Comparison of ENCODE assay signal across 8 cellular contexts in the genomic region with DNA sequence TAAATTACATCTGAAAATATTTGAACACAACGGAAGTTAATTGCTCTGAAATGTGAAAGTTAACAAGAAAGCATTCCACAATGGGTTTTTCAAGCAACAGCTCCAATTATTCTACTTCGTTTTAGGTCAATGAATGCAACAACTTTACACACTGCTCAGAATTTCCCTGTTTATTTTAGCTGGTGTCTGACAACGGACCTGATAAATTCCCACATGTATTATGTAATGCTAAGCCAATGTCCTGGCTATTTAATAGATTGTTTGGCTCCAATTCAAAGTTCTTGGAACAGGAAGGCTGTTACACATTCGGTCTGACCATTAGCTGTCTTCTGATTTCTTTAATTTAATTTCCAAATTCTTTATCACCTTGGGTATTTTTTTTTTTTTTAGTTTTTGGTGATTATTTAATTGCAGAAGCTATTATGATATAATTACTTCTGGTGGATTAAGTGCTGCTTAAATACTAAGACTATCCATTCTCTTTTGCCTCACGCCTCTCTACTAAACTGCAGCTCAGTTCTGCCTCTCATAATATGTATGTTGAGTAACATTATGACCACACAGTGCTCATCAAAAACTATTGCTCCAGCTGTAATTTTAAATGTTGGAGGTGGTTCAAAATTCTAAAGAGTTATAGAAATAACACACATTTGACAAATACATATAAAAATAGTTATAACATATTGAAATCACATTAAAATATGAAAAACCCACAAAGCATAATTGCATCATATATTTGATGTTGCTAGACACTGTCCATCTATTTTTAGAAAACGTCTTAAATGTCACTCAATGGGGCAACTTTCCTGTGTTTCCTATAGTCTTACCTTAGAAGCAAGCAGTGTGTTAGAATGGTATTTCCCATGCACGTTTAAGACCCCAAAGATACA. TPM values are rescaled to one million over a fixed set of nuclear protein-coding genes. Genes with fewer than 3 reads are reported as not detected.
DNase-seq lines count a peak whose midpoint lies in the region; ATAC-seq, FAIRE-seq and TF ChIP-seq lines count a peak whose summit lies in the region.

No MANE protein-coding gene starts in this region.

- no peak for FAIRE-seq in bronchial epithelial cell (lab: Jason Lieb, UNC)

- no peaks in the 10 kb centered on the region for H3K9me3 ChIP-seq in lung (ENCODE audit: control insufficient read depth in 2 of 2, insufficient read depth in 1 of 2, low read length in 1 of 2)

- TF ChIP-seq CTCF in bronchial epithelial cell (IDR thresholded peaks at IDR 0.05; ENCODE audit: insufficient read depth, low read length, severe bottlenecking) (no peak), lung (IDR thresholded peaks at IDR 0.05; ENCODE audit: control extremely low read depth, extremely low read depth) (no peak)

- peak overlapping the region; percentile 79 to 86 for H3K27ac ChIP-seq in lung (ENCODE audit: low read depth in 1 of 2, low read length in 1 of 2)

- H3K27me3 ChIP-seq in bronchial epithelial cell (ENCODE audit: control insufficient read depth, insufficient read depth, low read length): no peaks in the 10 kb centered on the region
- no peaks in the 10 kb centered on the region for H3K27me3 ChIP-seq in lung (ENCODE audit: control insufficient read depth, insufficient read depth)

- H3K36me3 ChIP-seq in bronchial epithelial cell (ENCODE audit: control insufficient read depth, insufficient read depth, low read length) (no peaks in the 10 kb centered on the region), lung (ENCODE audit: control insufficient read depth in 2 of 2, insufficient read depth in 2 of 2, low read length in 2 of 2) (no peaks in the 10 kb centered on the region)

- WGBS in lung, 2 donors: 10 to 21% methylated on average over 7 of the region's 7 CpGs

- peak; percentile 6 for DNase-seq in A172 (ENCODE audit: low spot score)
- DNase-seq in M059J (ENCODE audit: low read depth): peak; percentile 58
- DNase-seq in bronchial epithelial cell (ENCODE audit: low read depth): peak; percentile 18
- no peak for DNase-seq in lung (ENCODE audit: low spot score)
- no peak for DNase-seq in putamen (ENCODE audit: low spot score)
- DNase-seq in effector CD4-positive, alpha-beta T cell: no peak
- no peak for DNase-seq in stimulated activated CD4-positive, alpha-beta T cell treated with anti-CD3 and anti-CD28 coated beads, Interleukin-12 subunit alpha, Interleukin-12 subunit beta, amount 100 ng/mL, for 4 hours

- ATAC-seq in lung (ENCODE audit: insufficient read depth, low FRiP score) (no peak), HG03097 (IDR thresholded peaks at IDR 0.05; ENCODE audit: low FRiP score, unreplicated experiment) (no peak)

- H3K4me3 ChIP-seq in bronchial epithelial cell (ENCODE audit: low read depth, low read length) (no peak overlapping the region), lung (no peak overlapping the region)

- H3K4me1 ChIP-seq in lung (ENCODE audit: control insufficient read depth in 2 of 2, insufficient read depth in 2 of 2, low read length in 2 of 2): peaks cover 3 to 13% of the 10 kb centered on the region in 2 donors

RNA-seq across cellular contexts. Expression of a gene that starts 57.8 kb away (rescaled TPM):
- total RNA-seq in A172 (2014; rRNA removed; shearing (Covaris generic)): 0.41 and 2.4 TPM in 2 replicates
- 7.6 and 7.7 TPM in 2 replicates for total RNA-seq in M059J (2014; rRNA removed; shearing (Covaris generic))
- under 0.01 and 0.26 TPM in 2 replicates for total RNA-seq in bronchial epithelial cell
- 100 to 1,000 TPM in 1 of 2 donors, 10 to 100 TPM in 1; 47.3 to 138 TPM for total RNA-seq in lung
- 10 to 100 TPM in 1 of 2 donors, 1 to 10 TPM in 1; 9.1 to 10.3 TPM for polyA plus RNA-seq in lung

Comparison
In these comparisons a context has a peak if more than half of its experiments do, and no peak if none do; other contexts are left out.
1. DNase-seq: peak in A172 (single experiment), M059J (single experiment) and bronchial epithelial cell (single experiment); none in lung (single experiment), putamen (single experiment), effector CD4-positive, alpha-beta T cell (single experiment) and stimulated activated CD4-positive, alpha-beta T cell treated with anti-CD3 and anti-CD28 coated beads, Interleukin-12 subunit alpha, Interleukin-12 subunit beta, amount 100 ng/mL, for 4 hours (single experiment).